In the genomic region with DNA sequence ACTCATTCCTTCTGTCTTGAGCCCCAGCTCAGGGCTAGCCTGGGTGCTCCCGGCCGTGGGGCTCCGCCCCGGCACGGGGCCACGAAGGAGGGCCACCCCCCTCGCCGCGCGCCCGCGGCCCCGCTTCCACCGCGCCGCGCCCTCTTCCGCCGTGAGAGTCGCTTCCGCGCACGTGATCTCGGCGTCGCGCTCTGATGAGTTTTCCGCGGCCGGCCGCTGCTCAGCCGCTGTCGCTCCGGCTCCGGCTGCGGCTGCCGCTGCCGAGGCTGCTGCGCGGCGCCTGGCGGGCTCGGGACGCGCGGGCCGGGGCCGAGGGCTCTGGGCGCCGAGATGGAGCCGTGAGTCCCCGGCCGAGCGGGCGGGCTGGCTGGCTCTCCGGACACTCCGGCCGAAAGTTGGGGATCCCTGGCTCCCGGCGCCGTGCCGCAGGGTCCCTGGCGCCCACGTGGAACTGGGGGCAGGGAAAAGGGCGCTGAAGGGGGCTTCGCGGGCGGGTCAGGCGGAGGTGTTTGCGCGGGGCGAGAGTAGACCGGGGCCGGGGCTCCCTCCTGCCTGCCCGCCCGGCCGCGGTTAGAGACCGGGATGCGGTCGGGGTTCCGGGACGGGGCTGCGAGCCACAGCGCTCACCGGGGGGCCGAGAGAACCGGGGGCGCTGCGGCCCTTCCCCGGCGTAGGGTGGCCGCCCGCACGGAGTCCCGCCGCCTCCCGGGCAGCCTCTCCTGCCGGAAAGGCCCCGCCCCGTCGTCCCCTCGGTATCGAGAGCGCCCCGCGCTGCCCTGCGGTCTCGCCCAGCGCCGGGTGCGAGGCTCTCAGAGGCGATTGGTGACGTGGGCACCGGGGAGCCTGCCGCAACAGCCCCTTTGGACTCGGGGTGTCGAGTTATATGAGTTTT, we compare ENCODE assay signal across 8 cellular contexts. TPM values are rescaled to one million over a fixed set of nuclear protein-coding genes. Genes with fewer than 3 reads are reported as not detected.
A peak's percentile ranks its signal among the peaks of the same experiment; 100 is the strongest.
DNase-seq lines count a peak whose midpoint lies in the region; ATAC-seq and TF ChIP-seq lines count a peak whose summit lies in the region.

A gene with protein sequence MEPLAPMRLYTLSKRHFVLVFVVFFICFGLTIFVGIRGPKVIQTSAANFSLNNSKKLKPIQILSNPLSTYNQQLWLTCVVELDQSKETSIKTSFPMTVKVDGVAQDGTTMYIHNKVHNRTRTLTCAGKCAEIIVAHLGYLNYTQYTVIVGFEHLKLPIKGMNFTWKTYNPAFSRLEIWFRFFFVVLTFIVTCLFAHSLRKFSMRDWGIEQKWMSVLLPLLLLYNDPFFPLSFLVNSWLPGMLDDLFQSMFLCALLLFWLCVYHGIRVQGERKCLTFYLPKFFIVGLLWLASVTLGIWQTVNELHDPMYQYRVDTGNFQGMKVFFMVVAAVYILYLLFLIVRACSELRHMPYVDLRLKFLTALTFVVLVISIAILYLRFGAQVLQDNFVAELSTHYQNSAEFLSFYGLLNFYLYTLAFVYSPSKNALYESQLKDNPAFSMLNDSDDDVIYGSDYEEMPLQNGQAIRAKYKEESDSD (plus strand): TSS at position 197 of the 892 bp plus-strand sequence. CDS start 134 bp downstream, at position 331.

- H3K36me3 ChIP-seq in GM23338 (ENCODE audit: insufficient read depth) (no peaks in the 10 kb centered on the region), SK-N-SH (replicated peaks in 1 of 2; ENCODE audit: control insufficient read depth in 1 of 2, insufficient read depth in 2 of 2, low read length in 1 of 2) (no peaks in the 10 kb centered on the region), osteoblast (ENCODE audit: insufficient read depth, low read length) (no peaks in the 10 kb centered on the region), testis (ENCODE audit: low read depth, missing control alignments) (no peaks in the 10 kb centered on the region)

- H3K4me1 Mint-ChIP-seq in GM23338, result peaks cover 24% of the 10 kb centered on the region

- CTCF ChIA-PET in SK-N-SH (lab: Yijun Ruan, JAX), result interaction anchor here (0.8 to 1.2 kb wide), 3 partner anchors 41 to 339 kb away, joined by 4 to 5 read pairs (median 4); no protein-coding TSS in a partner anchor

- peak; percentile 79 for ATAC-seq in GM23338

- H3K9me3 ChIP-seq in SK-N-SH (no peaks in the 10 kb centered on the region), osteoblast (ENCODE audit: low read depth, low read length) (no peaks in the 10 kb centered on the region), testis (no peaks in the 10 kb centered on the region)

- H3K79me2 ChIP-seq in GM23338 (replicated peaks; ENCODE audit: insufficient read depth) (peaks cover 47% of the 10 kb centered on the region), SK-N-SH (ENCODE audit: insufficient read depth) (peaks cover 50% of the 10 kb centered on the region), osteoblast (ENCODE audit: insufficient read depth, low read length) (peaks cover 51% of the 10 kb centered on the region)

- no peaks in the 10 kb centered on the region for H3K9me3 Mint-ChIP-seq in GM23338

- DNase-seq in ELR (ENCODE audit: low read depth) (peak; percentile 89), GM23338 (ENCODE audit: low spot score) (peak; percentile 88), LNCaP clone FGC (ENCODE audit: low read depth) (no peak), SK-N-SH (peak; percentile 94), globus pallidus (ENCODE audit: low spot score) (peak; percentile 80), osteoblast (ENCODE audit: insufficient read length, low spot score, missing footprints) (peak; percentile 98), testis (peak; percentile 90)
- peak; percentile 88 for DNase-seq in activated naive CD4-positive, alpha-beta T cell treated with anti-CD3 and anti-CD28 coated beads, Interleukin-2, amount 50 U/mL, for 16 hours

- peaks cover 23% of the 10 kb centered on the region for H4K20me1 ChIP-seq in GM23338 (replicated peaks; ENCODE audit: insufficient read depth)
- H4K20me1 ChIP-seq in SK-N-SH (ENCODE audit: insufficient read depth), result peaks cover 38% of the 10 kb centered on the region
- peaks cover 38% of the 10 kb centered on the region for H4K20me1 ChIP-seq in osteoblast (ENCODE audit: insufficient read depth, low read length)

- no peak for TF ChIP-seq RAD21 in SK-N-SH (IDR thresholded peaks at IDR 0.05; ENCODE audit: low read length)

- H3K4me1 ChIP-seq in GM23338 (ENCODE audit: insufficient read depth) (peaks cover 11% of the 10 kb centered on the region), SK-N-SH (ENCODE audit: control insufficient read depth in 1 of 2, insufficient read depth in 2 of 2, low read depth in 1 of 2, low read length in 1 of 2) (peaks cover 11 to 27% of the 10 kb centered on the region in 2 experiments; a peak in 3 of 4 replicates), osteoblast (ENCODE audit: insufficient read depth, low read length) (peaks cover 32% of the 10 kb centered on the region), testis (peaks cover 41% of the 10 kb centered on the region)

- H3K4me3 ChIP-seq in GM23338, result peak within 1 kb of the TSS; percentile 65
- peak within 1 kb of the TSS; percentile 59 for H3K4me3 ChIP-seq in LNCaP clone FGC (ENCODE audit: low read depth, low read length)
- peak within 1 kb of the TSS; percentile 86 to 90 for H3K4me3 ChIP-seq in SK-N-SH (ENCODE audit: low read depth in 2 of 2, low read length in 1 of 2)
- peak within 1 kb of the TSS; percentile 81 for H3K4me3 ChIP-seq in osteoblast (ENCODE audit: insufficient read depth, low read length)
- H3K4me3 ChIP-seq in testis, result peak within 1 kb of the TSS; percentile 89 to 96

- H3K4me2 ChIP-seq in GM23338 (peak within 1 kb of the TSS; percentile 88), SK-N-SH (peak within 1 kb of the TSS; percentile 99), osteoblast (ENCODE audit: insufficient read depth, low read length) (peak within 1 kb of the TSS; percentile 87)

- H3K27ac ChIP-seq in GM23338 (ENCODE audit: low read depth), result no peak within 1 kb of the TSS
- peak within 1 kb of the TSS; percentile 82 to 83 for H3K27ac ChIP-seq in SK-N-SH (ENCODE audit: low read depth in 2 of 2, low read length in 1 of 2)
- H3K27ac ChIP-seq in osteoblast (ENCODE audit: low read depth, low read length), result peak within 1 kb of the TSS; percentile 66
- peak within 1 kb of the TSS; percentile 88 to 90 for H3K27ac ChIP-seq in testis

- intact Hi-C loops in testis (cut with DNase I; ENCODE audit: low total_unique reads), result no loop called here

- H3K27ac Mint-ChIP-seq in GM23338, result peak within 1 kb of the TSS; percentile 63; the same call in 1 of the 2 replicates

- TF ChIP-seq EP300 in SK-N-SH (IDR thresholded peaks at IDR 0.05; ENCODE audit: borderline replicate concordance in 1 of 2, low read depth in 1 of 2, low read length in 1 of 2), result no peak

- WGBS in SK-N-SH (ENCODE audit: low lambda C conversion rate), result 0% methylated on average over 10 of the region's 118 CpGs
- WGBS in testis, 2 donors, result 1% methylated on average over 89 of the region's 118 CpGs; no CpG with 5 or more reads in 1 of the 2 donors

- TF ChIP-seq POLR2A in testis (IDR thresholded peaks at IDR 0.05), result no peak

- no peaks in the 10 kb centered on the region for H3K27me3 ChIP-seq in GM23338 (ENCODE audit: insufficient read depth)
- no peaks in the 10 kb centered on the region for H3K27me3 ChIP-seq in SK-N-SH (ENCODE audit: insufficient read depth)
- peaks cover 11% of the 10 kb centered on the region for H3K27me3 ChIP-seq in osteoblast (ENCODE audit: insufficient read depth, low read length)
- no peaks in the 10 kb centered on the region for H3K27me3 ChIP-seq in testis

- peaks cover 8% of the 10 kb centered on the region; the same call in 1 of the 2 replicates for H3F3A ChIP-seq in GM23338 (replicated peaks; ENCODE audit: low read depth)
- H3F3A ChIP-seq in SK-N-SH (replicated peaks; ENCODE audit: insufficient read depth), result no peaks in the 10 kb centered on the region

- H3K9me2 ChIP-seq in GM23338 (ENCODE audit: insufficient read depth) (no peaks in the 10 kb centered on the region), SK-N-SH (no peaks in the 10 kb centered on the region)

- no peak for TF ChIP-seq CTCF in GM23338 (conservative IDR thresholded peaks at IDR 0.05; ENCODE audit: low read depth in 2 of 2)
- TF ChIP-seq CTCF in LNCaP clone FGC (IDR thresholded peaks at IDR 0.05; ENCODE audit: control insufficient read depth, extremely low read depth, insufficient read depth), result no peak
- no peak for TF ChIP-seq CTCF in SK-N-SH (IDR thresholded peaks at IDR 0.05)
- no peak for TF ChIP-seq CTCF in osteoblast (IDR thresholded peaks at IDR 0.05; ENCODE audit: extremely low read depth, low read depth, low read length)
- no peak for TF ChIP-seq CTCF in testis (IDR thresholded peaks at IDR 0.05)

- H3K27me3 Mint-ChIP-seq in GM23338 (ENCODE audit: insufficient read depth, low read depth, poor library complexity), result peaks cover 11% of the 10 kb centered on the region

- POLR2A ChIA-PET in SK-N-SH (lab: Yijun Ruan, JAX), result interaction anchor here (0.6 to 1.3 kb wide), 2 partner anchors 23 to 71 kb away, joined by 3 to 5 read pairs; no protein-coding TSS in a partner anchor

- H3K9ac ChIP-seq in SK-N-SH, result peak within 1 kb of the TSS; percentile 83

- H2AFZ ChIP-seq in GM23338 (peak within 1 kb of the TSS; percentile 100), SK-N-SH (ENCODE audit: low read depth) (peak within 1 kb of the TSS; percentile 99), osteoblast (ENCODE audit: low read length) (peak within 1 kb of the TSS; percentile 98)

- peak within 1 kb of the TSS; percentile 95 for H3K4me3 Mint-ChIP-seq in GM23338

- peaks cover 2% of the 10 kb centered on the region; the same call in 2 of the 3 replicates for H3K36me3 Mint-ChIP-seq in GM23338 (ENCODE audit: low read depth)

TF ChIP-seq in SK-N-SH, 30 proteins besides CTCF, POLR2A, EP300 and RAD21 (continues in another document):
- TF ChIP-seq ELF1 (IDR thresholded peaks at IDR 0.05) (peak; percentile 98), TCF12 (IDR thresholded peaks at IDR 0.05) (no peak; the same call in 1 of the 2 replicates), RCOR1 (IDR thresholded peaks at IDR 0.05; ENCODE audit: low read length) (no peak), FOXM1 (IDR thresholded peaks at IDR 0.05; ENCODE audit: low read depth) (no peak), NFIC (IDR thresholded peaks at IDR 0.05; ENCODE audit: borderline replicate concordance) (no peak)

RNA-seq across cellular contexts. Expression of the gene that starts here (rescaled TPM):
- total RNA-seq in GM23338 (2014; rRNA removed; shearing (Covaris generic)), result 25.2 and 28.2 TPM in 2 replicates
- polyA plus RNA-seq in GM23338 (2016; fragmentation: Nextera tagmentation; extraction: Ambion mirVana) (11.9 and 12.3 TPM in 2 replicates), SK-N-SH (2012; rRNA removed) (19.5 and 29.5 TPM in 2 replicates), testis (ENCODE audit: insufficient read depth, low read depth, low replicate concordance) (41.4 TPM)
- polyA plus RNA-seq in SK-N-SH (2012; cell fraction: cytosol; rRNA removed), result 28.2 and 28.3 TPM in 2 replicates
- polyA plus RNA-seq in SK-N-SH (2012; cell fraction: nucleus; rRNA removed), result 13.8 and 24.6 TPM in 2 replicates
- total RNA-seq in osteoblast (43.3 and 43.8 TPM in 2 replicates), testis (10 to 100 TPM; 74.6 to 81.0 TPM)
